ENCODE assay signal across 20 cellular contexts in genomic region chr20:717271-717670, GRCh38. TPM values are rescaled to one million over a fixed set of nuclear protein-coding genes. Genes with fewer than 3 reads are reported as not detected.
DNase-seq lines count a peak whose midpoint lies in the region; ATAC-seq and TF ChIP-seq lines count a peak whose summit lies in the region.
"Had no signal": no experiment of that assay in that cellular context is flagged by ENCODE, and none has a peak within 500 bp of the region (broad histone marks: within the 10 kb centered on the region; RNA-seq: fewer than 3 reads in every experiment).

No MANE protein-coding gene starts in this region.

- no peak overlapping the region for H3K9ac ChIP-seq in neural progenitor cell
- H3K9ac ChIP-seq: BLaER1 treated with 17β-estradiol and CSF1 and Interleukin-3, amounts not matched to agents 10 nM and 100 nM had no signal

- ATAC-seq in Right ventricle myocardium superior (ENCODE audit: poor library complexity): no peak
- no peak for ATAC-seq in stimulated activated naive B cell treated with anti-CD40 and anti-IgM and Interleukin-4, amounts not matched to agents 10 μg/mL and 1 μg/mL and 100 μg/mL, for 72 hours (replicated peaks)

- H3K27me3 Mint-ChIP-seq in chondrocyte (ENCODE audit: low read depth): peaks cover 41% of the 10 kb centered on the region
- H3K27me3 Mint-ChIP-seq in neural progenitor cell (ENCODE audit: insufficient read depth, low read depth): peaks cover 12% of the 10 kb centered on the region
- peaks cover 39 to 44% of the 10 kb centered on the region in 2 donors for H3K27me3 Mint-ChIP-seq in stimulated activated naive B cell treated with anti-CD40 and anti-IgM and Interleukin-4, amounts not matched to agents 10 μg/mL and 1 μg/mL and 100 μg/mL, for 72 hours

- H3K4me2 ChIP-seq in neural progenitor cell: no peak overlapping the region
- H3K4me2 ChIP-seq: BLaER1 treated with 17β-estradiol and CSF1 and Interleukin-3, amounts not matched to agents 10 nM and 100 nM had no signal

- H3K4me3 Mint-ChIP-seq in chondrocyte (ENCODE audit: unreplicated experiment): no peak overlapping the region
- H3K4me3 Mint-ChIP-seq in neural progenitor cell: no peak overlapping the region
- H3K4me3 Mint-ChIP-seq in stimulated activated naive B cell treated with anti-CD40 and anti-IgM and Interleukin-4, amounts not matched to agents 10 μg/mL and 1 μg/mL and 100 μg/mL, for 72 hours: no peak overlapping the region
- H3K4me3 Mint-ChIP-seq: B cell; CD14-positive monocyte; CD4-positive, alpha-beta T cell had no signal

- H3K27me3 ChIP-seq in right atrium auricular region: no peaks in the 10 kb centered on the region
- H3K27me3 ChIP-seq in neural progenitor cell: peaks cover 28% of the 10 kb centered on the region
- H3K27me3 ChIP-seq: BLaER1 treated with 17β-estradiol and CSF1 and Interleukin-3, amounts not matched to agents 10 nM and 100 nM had no signal

- H3K4me1 Mint-ChIP-seq in chondrocyte (ENCODE audit: low read depth) (no peaks in the 10 kb centered on the region), neural progenitor cell (peaks cover 8% of the 10 kb centered on the region)
- H3K4me1 Mint-ChIP-seq in stimulated activated naive B cell treated with anti-CD40 and anti-IgM and Interleukin-4, amounts not matched to agents 10 μg/mL and 1 μg/mL and 100 μg/mL, for 72 hours: no peaks in the 10 kb centered on the region
- H3K4me1 Mint-ChIP-seq: B cell, CD14-positive monocyte had no signal

- H3K4me1 ChIP-seq in right atrium auricular region: no peaks in the 10 kb centered on the region
- H3K4me1 ChIP-seq in neural progenitor cell: peaks cover 5% of the 10 kb centered on the region

- intact Hi-C loops in Right ventricle myocardium superior (cut with DNase I) (no loop called here), posterior vena cava (cut with DNase I) (no loop called here)

- no peak overlapping the region for H3K27ac ChIP-seq in right atrium auricular region
- no peak overlapping the region for H3K27ac ChIP-seq in neural progenitor cell
- H3K27ac ChIP-seq: 22Rv1; BLaER1 treated with 17β-estradiol and CSF1 and Interleukin-3, amounts not matched to agents 10 nM and 100 nM had no signal

- peak; percentile 2 for DNase-seq in Right ventricle myocardium superior
- no peak for DNase-seq in right atrium auricular region (ENCODE audit: low spot score)
- DNase-seq in chondrocyte (ENCODE audit: low spot score): peak; percentile 4
- peak; percentile 5 for DNase-seq in posterior vena cava (ENCODE audit: low spot score)
- no peak for DNase-seq in neural progenitor cell (ENCODE audit: low spot score)
- DNase-seq in stimulated activated naive B cell treated with anti-CD40 and anti-IgM and Interleukin-4, amounts not matched to agents 10 μg/mL and 1 μg/mL and 100 μg/mL, for 72 hours: no peak
- DNase-seq: Calu3; CD4-positive, alpha-beta T cell; COR-L47; DMS53; DMS79 treated with DMSO at 0.1 percent for 48 hours; GF-D8; GOT3; HCEC 1CT had no signal

- H3K36me3 Mint-ChIP-seq in chondrocyte (ENCODE audit: low read depth): no peaks in the 10 kb centered on the region
- no peaks in the 10 kb centered on the region for H3K36me3 Mint-ChIP-seq in neural progenitor cell
- H3K36me3 Mint-ChIP-seq in stimulated activated naive B cell treated with anti-CD40 and anti-IgM and Interleukin-4, amounts not matched to agents 10 μg/mL and 1 μg/mL and 100 μg/mL, for 72 hours: peaks cover 2 to 4% of the 10 kb centered on the region in 2 donors
- H3K36me3 Mint-ChIP-seq: CD14-positive monocyte had no signal

- no peaks in the 10 kb centered on the region for H3F3A ChIP-seq in neural progenitor cell (ENCODE audit: low read depth)

- no peaks in the 10 kb centered on the region for H3K36me3 ChIP-seq in right atrium auricular region
- no peaks in the 10 kb centered on the region for H3K36me3 ChIP-seq in neural progenitor cell
- H3K36me3 ChIP-seq: BLaER1 treated with 17β-estradiol and CSF1 and Interleukin-3, amounts not matched to agents 10 nM and 100 nM had no signal

- no peak overlapping the region for H3K27ac Mint-ChIP-seq in chondrocyte (ENCODE audit: unreplicated experiment)
- H3K27ac Mint-ChIP-seq in neural progenitor cell: no peak overlapping the region
- no peak overlapping the region for H3K27ac Mint-ChIP-seq in stimulated activated naive B cell treated with anti-CD40 and anti-IgM and Interleukin-4, amounts not matched to agents 10 μg/mL and 1 μg/mL and 100 μg/mL, for 72 hours
- H3K27ac Mint-ChIP-seq: B cell; CD14-positive monocyte; CD4-positive, alpha-beta T cell had no signal

- no peaks in the 10 kb centered on the region for H3K79me2 ChIP-seq in neural progenitor cell (ENCODE audit: low read depth)

- no peak overlapping the region for H2AFZ ChIP-seq in neural progenitor cell (replicated peaks)

- no peaks in the 10 kb centered on the region for H4K20me1 ChIP-seq in neural progenitor cell (ENCODE audit: low read depth)
- H4K20me1 ChIP-seq: BLaER1 treated with 17β-estradiol and CSF1 and Interleukin-3, amounts not matched to agents 10 nM and 100 nM had no signal

- H3K4me3 ChIP-seq in right atrium auricular region (no peak overlapping the region), neural progenitor cell (no peak overlapping the region)
- H3K4me3 ChIP-seq: BLaER1 treated with 17β-estradiol and CSF1 and Interleukin-3, amounts not matched to agents 10 nM and 100 nM had no signal

- H3K9me3 Mint-ChIP-seq in chondrocyte (ENCODE audit: low read depth) (peaks cover 7% of the 10 kb centered on the region), neural progenitor cell (peaks cover 3% of the 10 kb centered on the region)
- peaks cover 3 to 6% of the 10 kb centered on the region in 2 donors for H3K9me3 Mint-ChIP-seq in stimulated activated naive B cell treated with anti-CD40 and anti-IgM and Interleukin-4, amounts not matched to agents 10 μg/mL and 1 μg/mL and 100 μg/mL, for 72 hours
- H3K9me3 Mint-ChIP-seq: CD4-positive, alpha-beta T cell had no signal

- TF ChIP-seq CTCF in right atrium auricular region (IDR thresholded peaks at IDR 0.05) (no peak), chondrocyte (IDR thresholded peaks at IDR 0.05) (no peak), neural progenitor cell (IDR thresholded peaks at IDR 0.05) (no peak)

- H3K9me3 ChIP-seq in right atrium auricular region (peaks cover 0 to 24% of the 10 kb centered on the region in 2 donors), neural progenitor cell (ENCODE audit: low read depth) (no peaks in the 10 kb centered on the region)

RNA-seq across cellular contexts. Expression of gene SCRT2, which starts 41.7 kb away (rescaled TPM):
- total RNA-seq in Right ventricle myocardium superior (not detected), right atrium auricular region (not detected), chondrocyte (not detected in 3 replicates), posterior vena cava (not detected), neural progenitor cell (ENCODE audit: low replicate concordance) (not detected in 2 replicates)
- total RNA-seq: B cell; Calu3; CD4-positive, alpha-beta T cell; Daoy; G401 had no signal

RNA-seq across cellular contexts. Expression of gene SLC52A3, which starts 51.0 kb away (rescaled TPM):
- total RNA-seq in Right ventricle myocardium superior (2.2 TPM), right atrium auricular region (1 to 10 TPM; 1.3 to 2.6 TPM), chondrocyte (not detected in 3 replicates), posterior vena cava (1 to 10 TPM; 1.1 to 3.6 TPM), neural progenitor cell (ENCODE audit: low replicate concordance) (0.56 TPM in 1 of 2 replicates, not detected in the other)
- total RNA-seq: B cell; CD4-positive, alpha-beta T cell; G401 had no signal

Comparison
In these comparisons a context has a peak if more than half of its experiments do, and no peak if none do; other contexts are left out.
1. DNase-seq: peak in Right ventricle myocardium superior (single experiment), chondrocyte (single experiment) and posterior vena cava (single experiment); none in right atrium auricular region (single experiment), neural progenitor cell (single experiment) and stimulated activated naive B cell treated with anti-CD40 and anti-IgM and Interleukin-4, amounts not matched to agents 10 μg/mL and 1 μg/mL and 100 μg/mL, for 72 hours (single experiment).